In the genomic region with DNA sequence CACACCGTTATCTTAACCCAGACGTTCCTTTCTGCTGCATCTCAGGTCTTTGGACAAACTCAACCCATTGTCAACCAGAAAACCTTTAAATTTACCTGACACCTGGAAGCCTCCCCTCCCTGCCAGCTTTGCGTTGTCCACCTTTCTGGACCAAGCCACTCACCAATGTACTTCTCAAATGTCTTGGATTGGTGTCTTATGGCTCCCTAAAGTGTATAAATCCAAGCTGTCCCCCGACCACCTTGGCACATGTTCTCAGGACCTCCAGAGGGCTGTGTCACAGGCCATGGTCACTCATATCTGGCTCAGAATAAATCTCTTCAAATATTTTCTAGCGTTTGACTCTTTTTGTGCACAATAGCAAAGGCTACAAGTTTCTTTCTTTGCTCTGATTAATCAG, we compare ENCODE assay signal across 24 cellular contexts.
"Had no signal": no experiment of that assay in that cellular context is flagged by ENCODE, and none has a peak within 500 bp of the region (broad histone marks: within the 10 kb centered on the region; RNA-seq: fewer than 3 reads in every experiment).

No MANE protein-coding gene starts in this region.

- H3K4me2 ChIP-seq: neural progenitor cell had no signal

- H3K27me3 ChIP-seq: foreskin keratinocyte, neural progenitor cell, thyroid gland, upper lobe of left lung had no signal

- H3K4me3 ChIP-seq: lung, neural progenitor cell, psoas muscle, skin epidermis, thyroid gland, upper lobe of left lung had no signal

- H3K9ac ChIP-seq: neural progenitor cell had no signal

- H2AFZ ChIP-seq: neural progenitor cell had no signal

- H3K4me1 Mint-ChIP-seq: immature natural killer cell; memory B cell; naive thymus-derived CD4-positive, alpha-beta T cell; stimulated activated naive CD8-positive, alpha-beta T cell treated with anti-CD3 and anti-CD28 coated beads, Interleukin-15, amount 100 ng/mL, for 72 hours had no signal

- H3K27ac ChIP-seq: epithelial cell of prostate, foreskin keratinocyte, neural progenitor cell, psoas muscle, skin epidermis, thyroid gland, upper lobe of left lung had no signal

- H3K27ac Mint-ChIP-seq: effector memory CD8-positive, alpha-beta T cell; immature natural killer cell; memory B cell; nephron; neural progenitor cell; stimulated activated naive CD8-positive, alpha-beta T cell treated with anti-CD3 and anti-CD28 coated beads, Interleukin-15, amount 100 ng/mL, for 72 hours had no signal

- H3K36me3 Mint-ChIP-seq: memory B cell, neural progenitor cell had no signal

- ATAC-seq: effector memory CD8-positive, alpha-beta T cell; esophagus mucosa; foreskin keratinocyte; naive thymus-derived CD4-positive, alpha-beta T cell; psoas muscle; right cardiac atrium; stimulated activated naive CD8-positive, alpha-beta T cell treated with anti-CD3 and anti-CD28 coated beads, Interleukin-15, amount 100 ng/mL, for 72 hours had no signal

- H3K4me1 ChIP-seq: foreskin keratinocyte, thyroid gland had no signal

- H3K36me3 ChIP-seq: neural progenitor cell, thyroid gland, upper lobe of left lung had no signal

- H3K4me3 Mint-ChIP-seq: effector memory CD8-positive, alpha-beta T cell; immature natural killer cell; memory B cell; naive thymus-derived CD4-positive, alpha-beta T cell; nephron; neural progenitor cell; stimulated activated naive CD8-positive, alpha-beta T cell treated with anti-CD3 and anti-CD28 coated beads, Interleukin-15, amount 100 ng/mL, for 72 hours had no signal

- H3K9me3 ChIP-seq: psoas muscle, thyroid gland, upper lobe of left lung had no signal

- DNase-seq: cortex of kidney; effector memory CD8-positive, alpha-beta T cell; foreskin keratinocyte; hypothalamus; immature natural killer cell; islet precursor cell; midbrain; naive thymus-derived CD4-positive, alpha-beta T cell; nucleus accumbens; psoas muscle; right cardiac atrium; stimulated activated CD4-positive, alpha-beta T cell treated with anti-CD3 and anti-CD28 coated beads, Interleukin-15, amount 100 ng/mL, for 24 hours; stimulated activated CD4-positive, alpha-beta T cell treated with anti-CD3 and anti-CD28 coated beads, Interleukin-2, amount 100 ng/mL, for 48 hours; stimulated activated naive CD4-positive, alpha-beta T cell; stimulated activated naive CD8-positive, alpha-beta T cell treated with anti-CD3 and anti-CD28 coated beads, Interleukin-15, amount 100 ng/mL, for 72 hours; thyroid gland; upper lobe of left lung had no signal
